In the genomic region with DNA sequence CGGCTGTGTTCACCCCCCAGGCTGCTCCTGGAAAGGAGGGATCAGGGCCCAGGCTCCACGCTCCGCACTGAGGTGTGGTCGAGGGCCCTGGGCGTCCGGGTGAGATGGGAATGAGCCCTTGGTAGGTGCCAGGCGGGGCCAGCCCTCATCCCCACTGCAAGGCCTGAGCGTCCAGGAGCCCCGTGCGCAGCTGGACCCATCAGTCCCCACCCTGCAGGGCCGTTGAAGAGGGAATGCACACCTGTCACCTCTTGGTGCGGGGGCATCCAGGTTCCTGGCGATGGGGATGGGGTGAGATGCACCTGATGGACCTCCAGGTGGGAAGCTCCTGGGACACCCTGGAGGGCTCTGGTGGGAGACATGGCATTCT, we compare ENCODE assay signal across 1 cellular context.
TF ChIP-seq lines count a peak whose summit lies in the region.

No MANE protein-coding gene starts in this region.

TF ChIP-seq in HepG2, 621 proteins besides CTCF, POLR2A, EP300 and RAD21 (continued from another document):
- TF ChIP-seq, protein P1, sequence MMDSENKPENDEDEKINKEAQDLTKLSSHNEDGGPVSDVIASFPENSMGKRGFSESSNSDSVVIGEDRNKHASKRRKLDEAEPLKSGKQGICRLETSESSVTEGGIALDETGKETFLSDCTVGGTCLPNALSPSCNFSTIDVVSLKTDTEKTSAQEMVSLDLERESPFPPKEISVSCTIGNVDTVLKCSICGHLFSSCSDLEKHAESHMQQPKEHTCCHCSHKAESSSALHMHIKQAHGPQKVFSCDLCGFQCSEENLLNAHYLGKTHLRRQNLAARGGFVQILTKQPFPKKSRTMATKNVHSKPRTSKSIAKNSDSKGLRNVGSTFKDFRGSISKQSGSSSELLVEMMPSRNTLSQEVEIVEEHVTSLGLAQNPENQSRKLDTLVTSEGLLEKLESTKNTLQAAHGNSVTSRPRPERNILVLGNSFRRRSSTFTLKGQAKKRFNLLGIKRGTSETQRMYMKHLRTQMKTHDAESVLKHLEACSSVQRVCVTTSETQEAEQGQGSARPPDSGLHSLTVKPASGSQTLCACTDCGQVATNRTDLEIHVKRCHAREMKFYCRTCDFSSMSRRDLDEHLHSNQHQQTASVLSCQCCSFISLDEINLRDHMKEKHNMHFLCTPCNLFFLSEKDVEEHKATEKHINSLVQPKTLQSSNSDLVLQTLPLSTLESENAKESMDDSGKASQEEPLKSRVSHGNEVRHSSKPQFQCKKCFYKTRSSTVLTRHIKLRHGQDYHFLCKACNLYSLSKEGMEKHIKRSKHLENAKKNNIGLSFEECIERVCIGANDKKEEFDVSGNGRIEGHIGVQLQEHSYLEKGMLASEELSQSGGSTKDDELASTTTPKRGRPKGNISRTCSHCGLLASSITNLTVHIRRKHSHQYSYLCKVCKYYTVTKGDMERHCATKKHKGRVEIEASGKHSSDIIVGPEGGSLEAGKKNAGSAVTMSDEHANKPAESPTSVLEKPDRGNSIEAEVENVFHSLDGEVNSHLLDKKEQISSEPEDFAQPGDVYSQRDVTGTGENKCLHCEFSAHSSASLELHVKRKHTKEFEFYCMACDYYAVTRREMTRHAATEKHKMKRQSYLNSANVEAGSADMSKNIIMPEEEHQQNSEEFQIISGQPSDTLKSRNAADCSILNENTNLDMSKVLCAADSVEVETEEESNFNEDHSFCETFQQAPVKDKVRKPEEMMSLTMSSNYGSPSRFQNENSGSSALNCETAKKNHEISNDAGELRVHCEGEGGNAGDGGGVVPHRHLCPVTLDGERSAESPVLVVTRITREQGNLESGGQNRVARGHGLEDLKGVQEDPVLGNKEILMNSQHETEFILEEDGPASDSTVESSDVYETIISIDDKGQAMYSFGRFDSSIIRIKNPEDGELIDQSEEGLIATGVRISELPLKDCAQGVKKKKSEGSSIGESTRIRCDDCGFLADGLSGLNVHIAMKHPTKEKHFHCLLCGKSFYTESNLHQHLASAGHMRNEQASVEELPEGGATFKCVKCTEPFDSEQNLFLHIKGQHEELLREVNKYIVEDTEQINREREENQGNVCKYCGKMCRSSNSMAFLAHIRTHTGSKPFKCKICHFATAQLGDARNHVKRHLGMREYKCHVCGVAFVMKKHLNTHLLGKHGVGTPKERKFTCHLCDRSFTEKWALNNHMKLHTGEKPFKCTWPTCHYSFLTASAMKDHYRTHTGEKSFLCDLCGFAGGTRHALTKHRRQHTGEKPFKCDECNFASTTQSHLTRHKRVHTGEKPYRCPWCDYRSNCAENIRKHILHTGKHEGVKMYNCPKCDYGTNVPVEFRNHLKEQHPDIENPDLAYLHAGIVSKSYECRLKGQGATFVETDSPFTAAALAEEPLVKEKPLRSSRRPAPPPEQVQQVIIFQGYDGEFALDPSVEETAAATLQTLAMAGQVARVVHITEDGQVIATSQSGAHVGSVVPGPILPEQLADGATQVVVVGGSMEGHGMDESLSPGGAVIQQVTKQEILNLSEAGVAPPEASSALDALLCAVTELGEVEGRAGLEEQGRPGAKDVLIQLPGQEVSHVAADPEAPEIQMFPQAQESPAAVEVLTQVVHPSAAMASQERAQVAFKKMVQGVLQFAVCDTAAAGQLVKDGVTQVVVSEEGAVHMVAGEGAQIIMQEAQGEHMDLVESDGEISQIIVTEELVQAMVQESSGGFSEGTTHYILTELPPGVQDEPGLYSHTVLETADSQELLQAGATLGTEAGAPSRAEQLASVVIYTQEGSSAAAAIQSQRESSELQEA (CRISPR knock-in tag; IDR thresholded peaks at IDR 0.05; ENCODE audit: not compliant biosample characterization), result no peak
- TF ChIP-seq PAX8 (CRISPR knock-in tag; IDR thresholded peaks at IDR 0.05; ENCODE audit: borderline replicate concordance) (no peak), ZNF766 (CRISPR knock-in tag; IDR thresholded peaks at IDR 0.05; ENCODE audit: borderline replicate concordance) (no peak), NR2F6 (IDR thresholded peaks at IDR 0.05) (no peak), NR2F6 (CRISPR knock-in tag; IDR thresholded peaks at IDR 0.05) (no peak), FOXJ3 (CRISPR knock-in tag; IDR thresholded peaks at IDR 0.05; ENCODE audit: borderline replicate concordance) (no peak), EEA1 (CRISPR knock-in tag; IDR thresholded peaks at IDR 0.05; ENCODE audit: borderline replicate concordance) (no peak)
